23 cellular contexts compared by ENCODE assay signal in genomic region chr12:19799886-19800602, GRCh38.
DNase-seq lines count a peak whose midpoint lies in the region; ATAC-seq and TF ChIP-seq lines count a peak whose summit lies in the region.
"Had no signal": no experiment of that assay in that cellular context is flagged by ENCODE, and none has a peak within 500 bp of the region (broad histone marks: within the 10 kb centered on the region; RNA-seq: fewer than 3 reads in every experiment).

No MANE protein-coding gene starts in this region.

- ATAC-seq in activated CD4-positive, alpha-beta T cell treated with anti-CD3 and anti-CD28 coated beads for 36 hours = no peak
- peak; percentile 18 for ATAC-seq in activated T-helper 17 cell treated with anti-CD3 and anti-CD28 coated beads, Interleukin-2, amount 50 U/mL, for 72 hours (replicated peaks)
- no peak for ATAC-seq in stimulated activated effector memory CD8-positive, alpha-beta T cell treated with anti-CD3 and anti-CD28 coated beads, Interleukin-12 subunit alpha, Interleukin-12 subunit beta, amount 100 ng/mL, for 72 hours
- ATAC-seq in GM19467 (IDR thresholded peaks at IDR 0.05; ENCODE audit: unreplicated experiment) = no peak

- H3K27me3 Mint-ChIP-seq in activated CD4-positive, alpha-beta T cell treated with anti-CD3 and anti-CD28 coated beads for 36 hours = no peaks in the 10 kb centered on the region
- no peaks in the 10 kb centered on the region for H3K27me3 Mint-ChIP-seq in activated T-helper 17 cell treated with anti-CD3 and anti-CD28 coated beads, Interleukin-2, amount 50 U/mL, for 72 hours
- H3K27me3 Mint-ChIP-seq: activated CD4-positive, alpha-beta T cell treated with anti-CD3 and anti-CD28 coated beads, Interleukin-2, amount 10 ng/mL, durations not matched to agents 7 days and 5 days; progenitor cell of endocrine pancreas had no signal

- 47% methylated on average over 5 of the region's 5 CpGs for WGBS in esophagus muscularis mucosa

- TF ChIP-seq EP300 in esophagus muscularis mucosa (IDR thresholded peaks at IDR 0.05) = no peak

- no peak for TF ChIP-seq CTCF in esophagus muscularis mucosa (IDR thresholded peaks at IDR 0.05)

- CTCF ChIA-PET in activated CD4-positive, alpha-beta T cell treated with anti-CD3 and anti-CD28 coated beads for 36 hours (lab: Charles Lee) = interaction anchor here (1.2 kb wide), 1 partner anchor 131 kb away, joined by 3 read pairs; no protein-coding TSS in a partner anchor

- peak overlapping the region; percentile 28 to 32 (median 28) for H3K27ac ChIP-seq in esophagus muscularis mucosa (replicated peaks in 1 of 4)
- H3K27ac ChIP-seq: 22Rv1, BLaER1, hepatocyte, KMS-11 had no signal

- H3K36me3 ChIP-seq in esophagus muscularis mucosa = no peaks in the 10 kb centered on the region
- H3K36me3 ChIP-seq: BLaER1 had no signal

- no peak for TF ChIP-seq POLR2A in esophagus muscularis mucosa (IDR thresholded peaks at IDR 0.05; ENCODE audit: low read depth)

- POLR2A ChIA-PET in activated CD4-positive, alpha-beta T cell treated with anti-CD3 and anti-CD28 coated beads for 36 hours (lab: Charles Lee) = no interaction called here

- H3K4me1 Mint-ChIP-seq in activated CD4-positive, alpha-beta T cell treated with anti-CD3 and anti-CD28 coated beads for 36 hours = peaks cover 18% of the 10 kb centered on the region
- H3K4me1 Mint-ChIP-seq in activated T-helper 17 cell treated with anti-CD3 and anti-CD28 coated beads, Interleukin-2, amount 50 U/mL, for 72 hours = peaks cover 6% of the 10 kb centered on the region
- peaks cover 7% of the 10 kb centered on the region for H3K4me1 Mint-ChIP-seq in stimulated activated effector memory CD8-positive, alpha-beta T cell treated with anti-CD3 and anti-CD28 coated beads, Interleukin-12 subunit alpha, Interleukin-12 subunit beta, amount 100 ng/mL, for 72 hours
- H3K4me1 Mint-ChIP-seq: nephron progenitor cell had no signal

- H3K36me3 Mint-ChIP-seq in activated CD4-positive, alpha-beta T cell treated with anti-CD3 and anti-CD28 coated beads for 36 hours (ENCODE audit: low read depth) = no peaks in the 10 kb centered on the region
- H3K36me3 Mint-ChIP-seq in activated T-helper 17 cell treated with anti-CD3 and anti-CD28 coated beads, Interleukin-2, amount 50 U/mL, for 72 hours (ENCODE audit: low read depth) = no peaks in the 10 kb centered on the region
- H3K36me3 Mint-ChIP-seq in stimulated activated effector memory CD8-positive, alpha-beta T cell treated with anti-CD3 and anti-CD28 coated beads, Interleukin-12 subunit alpha, Interleukin-12 subunit beta, amount 100 ng/mL, for 72 hours = no peaks in the 10 kb centered on the region
- H3K36me3 Mint-ChIP-seq: activated naive CD4-positive, alpha-beta T cell treated with anti-CD3 and anti-CD28 coated beads, Interleukin-2, amount 50 U/mL, for 72 hours had no signal

- H3K9me3 Mint-ChIP-seq in activated CD4-positive, alpha-beta T cell treated with anti-CD3 and anti-CD28 coated beads for 36 hours (ENCODE audit: low read depth) = peaks cover 2% of the 10 kb centered on the region
- H3K9me3 Mint-ChIP-seq in activated T-helper 17 cell treated with anti-CD3 and anti-CD28 coated beads, Interleukin-2, amount 50 U/mL, for 72 hours = no peaks in the 10 kb centered on the region
- H3K9me3 Mint-ChIP-seq in stimulated activated effector memory CD8-positive, alpha-beta T cell treated with anti-CD3 and anti-CD28 coated beads, Interleukin-12 subunit alpha, Interleukin-12 subunit beta, amount 100 ng/mL, for 72 hours = no peaks in the 10 kb centered on the region
- H3K9me3 Mint-ChIP-seq: activated naive CD4-positive, alpha-beta T cell treated with anti-CD3 and anti-CD28 coated beads, Interleukin-2, amount 50 U/mL, for 72 hours; HFFc6 had no signal

- intact Hi-C loops in activated CD4-positive, alpha-beta T cell treated with anti-CD3 and anti-CD28 coated beads for 36 hours (cut with DNase I, micrococcal nuclease) = loop anchor here (1.0 to 5.0 kb wide), 3 partner anchors 35 to 123 kb away; no protein-coding TSS in a partner anchor
- intact Hi-C loops in esophagus muscularis mucosa (cut with DNase I) = no loop called here

- H3K27me3 ChIP-seq in esophagus muscularis mucosa = no peaks in the 10 kb centered on the region
- H3K27me3 ChIP-seq: BLaER1, hepatocyte had no signal

- no peaks in the 10 kb centered on the region for H3K9me3 ChIP-seq in esophagus muscularis mucosa
- H3K9me3 ChIP-seq: BLaER1 had no signal

- peak overlapping the region; percentile 62 for H3K27ac Mint-ChIP-seq in activated CD4-positive, alpha-beta T cell treated with anti-CD3 and anti-CD28 coated beads for 36 hours
- peak overlapping the region; percentile 86 for H3K27ac Mint-ChIP-seq in activated T-helper 17 cell treated with anti-CD3 and anti-CD28 coated beads, Interleukin-2, amount 50 U/mL, for 72 hours
- peak overlapping the region; percentile 56 for H3K27ac Mint-ChIP-seq in stimulated activated effector memory CD8-positive, alpha-beta T cell treated with anti-CD3 and anti-CD28 coated beads, Interleukin-12 subunit alpha, Interleukin-12 subunit beta, amount 100 ng/mL, for 72 hours
- H3K27ac Mint-ChIP-seq: activated CD4-positive, alpha-beta T cell treated with anti-CD3 and anti-CD28 coated beads, Interleukin-2, amount 10 ng/mL, durations not matched to agents 7 days and 5 days; HFFc6; nephron progenitor cell; progenitor cell of endocrine pancreas had no signal

- H3K4me3 Mint-ChIP-seq in activated CD4-positive, alpha-beta T cell treated with anti-CD3 and anti-CD28 coated beads for 36 hours = no peak overlapping the region
- peak overlapping the region; percentile 43 for H3K4me3 Mint-ChIP-seq in activated T-helper 17 cell treated with anti-CD3 and anti-CD28 coated beads, Interleukin-2, amount 50 U/mL, for 72 hours
- H3K4me3 Mint-ChIP-seq in stimulated activated effector memory CD8-positive, alpha-beta T cell treated with anti-CD3 and anti-CD28 coated beads, Interleukin-12 subunit alpha, Interleukin-12 subunit beta, amount 100 ng/mL, for 72 hours = no peak overlapping the region
- H3K4me3 Mint-ChIP-seq: activated CD4-positive, alpha-beta T cell treated with anti-CD3 and anti-CD28 coated beads, Interleukin-2, amount 10 ng/mL, durations not matched to agents 7 days and 5 days; HFFc6; nephron progenitor cell had no signal

- no peak overlapping the region for H3K4me3 ChIP-seq in esophagus muscularis mucosa
- H3K4me3 ChIP-seq: BLaER1, hepatocyte, smooth muscle cell had no signal

- DNase-seq in activated CD4-positive, alpha-beta T cell treated with anti-CD3 and anti-CD28 coated beads for 36 hours = no peak
- DNase-seq in activated CD4-positive, alpha-beta T cell treated with anti-CD3 and anti-CD28 coated beads for 4 hours = no peak
- DNase-seq in esophagus muscularis mucosa (ENCODE audit: extremely low spot score) = no peak
- no peak for DNase-seq in stimulated activated effector memory CD8-positive, alpha-beta T cell treated with anti-CD3 and anti-CD28 coated beads, Interleukin-12 subunit alpha, Interleukin-12 subunit beta, amount 100 ng/mL, for 72 hours (ENCODE audit: low spot score in 2 of 2)
- no peak for DNase-seq in UCSD-AML1 (lab: John Stamatoyannopoulos, UW; ENCODE audit: unreplicated experiment)
- no peak for DNase-seq in OCI-M2 (lab: John Stamatoyannopoulos, UW; ENCODE audit: unreplicated experiment)
- DNase-seq: activated CD4-positive, alpha-beta T cell treated with anti-CD3 and anti-CD28 coated beads, Interleukin-2, amount 10 ng/mL, durations not matched to agents 7 days and 5 days; central memory CD4-positive, alpha-beta T cell; effector memory CD4-positive, alpha-beta T cell; HFFc6; kidney; NCI-H526 treated with DMSO at 0.1 percent for 48 hours; nephron progenitor cell; stimulated activated CD4-positive, alpha-beta T cell treated with anti-CD3 and anti-CD28 coated beads, Interleukin-4, amount 100 ng/mL, for 4 hours had no signal

- H3K4me1 ChIP-seq in esophagus muscularis mucosa = peaks cover 0 to 17% (median 10%) of the 10 kb centered on the region in 4 donors
- H3K4me1 ChIP-seq: BLaER1 had no signal
